In the genomic region with DNA sequence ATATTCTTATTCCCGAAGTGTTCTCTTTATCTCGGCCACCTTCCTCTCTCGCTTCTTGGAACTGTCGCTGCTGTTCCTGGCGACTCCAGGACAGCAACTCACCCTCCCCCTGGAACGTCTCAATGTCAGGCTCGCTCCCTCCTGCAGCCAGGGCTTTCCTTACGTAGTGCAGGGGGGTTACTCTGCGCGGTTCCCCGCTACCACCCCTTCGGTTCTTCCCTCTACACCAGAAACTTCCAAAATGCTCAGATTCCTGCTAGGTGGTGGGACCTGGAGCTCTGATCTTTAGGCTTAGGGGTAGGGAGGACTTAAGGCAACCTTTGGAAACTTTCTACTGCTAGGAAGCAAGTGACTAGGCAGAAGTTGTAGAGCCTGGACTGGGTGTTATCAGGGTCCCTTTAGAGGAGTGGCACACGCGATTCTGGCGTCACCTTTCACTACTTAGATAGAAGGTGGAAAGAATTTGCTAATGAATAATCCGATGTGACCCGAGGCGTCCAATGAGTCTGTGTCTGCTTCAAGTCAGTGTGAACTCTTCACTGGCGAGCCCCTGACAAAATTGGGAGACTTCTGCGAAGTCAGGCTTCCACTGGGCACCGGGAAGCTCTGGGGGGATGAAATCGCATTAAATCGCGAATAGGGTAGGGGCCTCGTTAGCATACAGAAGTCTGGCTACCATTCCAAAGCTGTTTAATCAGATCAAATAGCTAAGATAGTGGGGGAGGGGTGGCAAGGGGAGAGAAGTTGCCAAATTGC, we compare ENCODE assay signal across 1 cellular context.
TF ChIP-seq lines count a peak whose summit lies in the region.

No MANE protein-coding gene starts in this region.

TF ChIP-seq in K562, 482 proteins besides CTCF, POLR2A, EP300 and RAD21 (continued from another document):
- TF ChIP-seq, protein P1, sequence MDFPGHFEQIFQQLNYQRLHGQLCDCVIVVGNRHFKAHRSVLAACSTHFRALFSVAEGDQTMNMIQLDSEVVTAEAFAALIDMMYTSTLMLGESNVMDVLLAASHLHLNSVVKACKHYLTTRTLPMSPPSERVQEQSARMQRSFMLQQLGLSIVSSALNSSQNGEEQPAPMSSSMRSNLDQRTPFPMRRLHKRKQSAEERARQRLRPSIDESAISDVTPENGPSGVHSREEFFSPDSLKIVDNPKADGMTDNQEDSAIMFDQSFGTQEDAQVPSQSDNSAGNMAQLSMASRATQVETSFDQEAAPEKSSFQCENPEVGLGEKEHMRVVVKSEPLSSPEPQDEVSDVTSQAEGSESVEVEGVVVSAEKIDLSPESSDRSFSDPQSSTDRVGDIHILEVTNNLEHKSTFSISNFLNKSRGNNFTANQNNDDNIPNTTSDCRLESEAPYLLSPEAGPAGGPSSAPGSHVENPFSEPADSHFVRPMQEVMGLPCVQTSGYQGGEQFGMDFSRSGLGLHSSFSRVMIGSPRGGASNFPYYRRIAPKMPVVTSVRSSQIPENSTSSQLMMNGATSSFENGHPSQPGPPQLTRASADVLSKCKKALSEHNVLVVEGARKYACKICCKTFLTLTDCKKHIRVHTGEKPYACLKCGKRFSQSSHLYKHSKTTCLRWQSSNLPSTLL (IDR thresholded peaks at IDR 0.05), result no peak
- TF ChIP-seq RB1 (IDR thresholded peaks at IDR 0.05; ENCODE audit: low read depth), result 0 out of 2 replicates have a peak, but pooled peaks have one; percentile 39
- TF ChIP-seq MYC (IDR thresholded peaks at IDR 0.05; ENCODE audit: low read depth, low read length), result 0 out of 2 replicates have a peak, but pooled peaks have one; percentile 14
- no peak for TF ChIP-seq MYC (CRISPR knock-in tag; IDR thresholded peaks at IDR 0.05; ENCODE audit: borderline replicate concordance, low read depth)
- TF ChIP-seq ZNF316 (IDR thresholded peaks at IDR 0.05), result peak; percentile 43; the same call in 1 of the 2 replicates
- TF ChIP-seq ZNF764 (CRISPR knock-in tag; IDR thresholded peaks at IDR 0.05; ENCODE audit: low read depth), result no peak
- no peak for TF ChIP-seq GABPA (tag; conservative IDR thresholded peaks at IDR 0.05; ENCODE audit: low read depth)
- TF ChIP-seq SMARCB1 (IDR thresholded peaks at IDR 0.05; ENCODE audit: insufficient read length, low read depth), result no peak
- 0 out of 4 replicates have a peak, but pooled peaks of 1 of the 2 experiments have one; percentile 30 for TF ChIP-seq MAZ (CRISPR knock-in tag; conservative IDR thresholded peaks at IDR 0.05 in 1 of 2, IDR thresholded peaks at IDR 0.05 in 1 of 2)
- TF ChIP-seq, protein P2, sequence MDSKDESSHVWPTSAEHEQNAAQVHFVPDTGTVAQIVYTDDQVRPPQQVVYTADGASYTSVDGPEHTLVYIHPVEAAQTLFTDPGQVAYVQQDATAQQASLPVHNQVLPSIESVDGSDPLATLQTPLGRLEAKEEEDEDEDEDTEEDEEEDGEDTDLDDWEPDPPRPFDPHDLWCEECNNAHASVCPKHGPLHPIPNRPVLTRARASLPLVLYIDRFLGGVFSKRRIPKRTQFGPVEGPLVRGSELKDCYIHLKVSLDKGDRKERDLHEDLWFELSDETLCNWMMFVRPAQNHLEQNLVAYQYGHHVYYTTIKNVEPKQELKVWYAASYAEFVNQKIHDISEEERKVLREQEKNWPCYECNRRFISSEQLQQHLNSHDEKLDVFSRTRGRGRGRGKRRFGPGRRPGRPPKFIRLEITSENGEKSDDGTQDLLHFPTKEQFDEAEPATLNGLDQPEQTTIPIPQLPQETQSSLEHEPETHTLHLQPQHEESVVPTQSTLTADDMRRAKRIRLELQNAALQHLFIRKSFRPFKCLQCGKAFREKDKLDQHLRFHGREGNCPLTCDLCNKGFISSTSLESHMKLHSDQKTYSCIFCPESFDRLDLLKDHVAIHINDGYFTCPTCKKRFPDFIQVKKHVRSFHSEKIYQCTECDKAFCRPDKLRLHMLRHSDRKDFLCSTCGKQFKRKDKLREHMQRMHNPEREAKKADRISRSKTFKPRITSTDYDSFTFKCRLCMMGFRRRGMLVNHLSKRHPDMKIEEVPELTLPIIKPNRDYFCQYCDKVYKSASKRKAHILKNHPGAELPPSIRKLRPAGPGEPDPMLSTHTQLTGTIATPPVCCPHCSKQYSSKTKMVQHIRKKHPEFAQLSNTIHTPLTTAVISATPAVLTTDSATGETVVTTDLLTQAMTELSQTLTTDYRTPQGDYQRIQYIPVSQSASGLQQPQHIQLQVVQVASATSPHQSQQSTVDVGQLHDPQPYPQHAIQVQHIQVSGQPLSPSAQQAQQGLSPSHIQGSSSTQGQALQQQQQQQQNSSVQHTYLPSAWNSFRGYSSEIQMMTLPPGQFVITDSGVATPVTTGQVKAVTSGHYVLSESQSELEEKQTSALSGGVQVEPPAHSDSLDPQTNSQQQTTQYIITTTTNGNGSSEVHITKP (IDR thresholded peaks at IDR 0.05; ENCODE audit: partially characterized antibody), result peak; percentile 69
- peak; percentile 29; the same call in 1 of the 2 replicates for TF ChIP-seq MAFG (tag; conservative IDR thresholded peaks at IDR 0.05)
- no peak for TF ChIP-seq NBN (IDR thresholded peaks at IDR 0.05; ENCODE audit: low read depth)
- TF ChIP-seq KAT8 (IDR thresholded peaks at IDR 0.05; ENCODE audit: low read depth), result no peak
- TF ChIP-seq, protein P3, sequence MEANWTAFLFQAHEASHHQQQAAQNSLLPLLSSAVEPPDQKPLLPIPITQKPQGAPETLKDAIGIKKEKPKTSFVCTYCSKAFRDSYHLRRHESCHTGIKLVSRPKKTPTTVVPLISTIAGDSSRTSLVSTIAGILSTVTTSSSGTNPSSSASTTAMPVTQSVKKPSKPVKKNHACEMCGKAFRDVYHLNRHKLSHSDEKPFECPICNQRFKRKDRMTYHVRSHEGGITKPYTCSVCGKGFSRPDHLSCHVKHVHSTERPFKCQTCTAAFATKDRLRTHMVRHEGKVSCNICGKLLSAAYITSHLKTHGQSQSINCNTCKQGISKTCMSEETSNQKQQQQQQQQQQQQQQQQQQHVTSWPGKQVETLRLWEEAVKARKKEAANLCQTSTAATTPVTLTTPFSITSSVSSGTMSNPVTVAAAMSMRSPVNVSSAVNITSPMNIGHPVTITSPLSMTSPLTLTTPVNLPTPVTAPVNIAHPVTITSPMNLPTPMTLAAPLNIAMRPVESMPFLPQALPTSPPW (CRISPR knock-in tag; IDR thresholded peaks at IDR 0.05), result peak; percentile 31; the same call in 1 of the 2 replicates
- TF ChIP-seq, protein P4, sequence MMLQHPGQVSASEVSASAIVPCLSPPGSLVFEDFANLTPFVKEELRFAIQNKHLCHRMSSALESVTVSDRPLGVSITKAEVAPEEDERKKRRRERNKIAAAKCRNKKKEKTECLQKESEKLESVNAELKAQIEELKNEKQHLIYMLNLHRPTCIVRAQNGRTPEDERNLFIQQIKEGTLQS (IDR thresholded peaks at IDR 0.05), result no peak
- TF ChIP-seq, protein P4 (CRISPR knock-in tag; conservative IDR thresholded peaks at IDR 0.05), result no peak
- TF ChIP-seq, protein P5, sequence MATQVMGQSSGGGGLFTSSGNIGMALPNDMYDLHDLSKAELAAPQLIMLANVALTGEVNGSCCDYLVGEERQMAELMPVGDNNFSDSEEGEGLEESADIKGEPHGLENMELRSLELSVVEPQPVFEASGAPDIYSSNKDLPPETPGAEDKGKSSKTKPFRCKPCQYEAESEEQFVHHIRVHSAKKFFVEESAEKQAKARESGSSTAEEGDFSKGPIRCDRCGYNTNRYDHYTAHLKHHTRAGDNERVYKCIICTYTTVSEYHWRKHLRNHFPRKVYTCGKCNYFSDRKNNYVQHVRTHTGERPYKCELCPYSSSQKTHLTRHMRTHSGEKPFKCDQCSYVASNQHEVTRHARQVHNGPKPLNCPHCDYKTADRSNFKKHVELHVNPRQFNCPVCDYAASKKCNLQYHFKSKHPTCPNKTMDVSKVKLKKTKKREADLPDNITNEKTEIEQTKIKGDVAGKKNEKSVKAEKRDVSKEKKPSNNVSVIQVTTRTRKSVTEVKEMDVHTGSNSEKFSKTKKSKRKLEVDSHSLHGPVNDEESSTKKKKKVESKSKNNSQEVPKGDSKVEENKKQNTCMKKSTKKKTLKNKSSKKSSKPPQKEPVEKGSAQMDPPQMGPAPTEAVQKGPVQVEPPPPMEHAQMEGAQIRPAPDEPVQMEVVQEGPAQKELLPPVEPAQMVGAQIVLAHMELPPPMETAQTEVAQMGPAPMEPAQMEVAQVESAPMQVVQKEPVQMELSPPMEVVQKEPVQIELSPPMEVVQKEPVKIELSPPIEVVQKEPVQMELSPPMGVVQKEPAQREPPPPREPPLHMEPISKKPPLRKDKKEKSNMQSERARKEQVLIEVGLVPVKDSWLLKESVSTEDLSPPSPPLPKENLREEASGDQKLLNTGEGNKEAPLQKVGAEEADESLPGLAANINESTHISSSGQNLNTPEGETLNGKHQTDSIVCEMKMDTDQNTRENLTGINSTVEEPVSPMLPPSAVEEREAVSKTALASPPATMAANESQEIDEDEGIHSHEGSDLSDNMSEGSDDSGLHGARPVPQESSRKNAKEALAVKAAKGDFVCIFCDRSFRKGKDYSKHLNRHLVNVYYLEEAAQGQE (CRISPR knock-in tag; IDR thresholded peaks at IDR 0.05; ENCODE audit: low read depth), result no peak
- TF ChIP-seq ZEB2 (IDR thresholded peaks at IDR 0.05), result no peak
- no peak for TF ChIP-seq FOXK1 (CRISPR knock-in tag; IDR thresholded peaks at IDR 0.05; ENCODE audit: borderline replicate concordance)
- no peak for TF ChIP-seq PYGO2 (tag; IDR thresholded peaks at IDR 0.05)
